ENCODE assay signal across 29 cellular contexts in the genomic region with DNA sequence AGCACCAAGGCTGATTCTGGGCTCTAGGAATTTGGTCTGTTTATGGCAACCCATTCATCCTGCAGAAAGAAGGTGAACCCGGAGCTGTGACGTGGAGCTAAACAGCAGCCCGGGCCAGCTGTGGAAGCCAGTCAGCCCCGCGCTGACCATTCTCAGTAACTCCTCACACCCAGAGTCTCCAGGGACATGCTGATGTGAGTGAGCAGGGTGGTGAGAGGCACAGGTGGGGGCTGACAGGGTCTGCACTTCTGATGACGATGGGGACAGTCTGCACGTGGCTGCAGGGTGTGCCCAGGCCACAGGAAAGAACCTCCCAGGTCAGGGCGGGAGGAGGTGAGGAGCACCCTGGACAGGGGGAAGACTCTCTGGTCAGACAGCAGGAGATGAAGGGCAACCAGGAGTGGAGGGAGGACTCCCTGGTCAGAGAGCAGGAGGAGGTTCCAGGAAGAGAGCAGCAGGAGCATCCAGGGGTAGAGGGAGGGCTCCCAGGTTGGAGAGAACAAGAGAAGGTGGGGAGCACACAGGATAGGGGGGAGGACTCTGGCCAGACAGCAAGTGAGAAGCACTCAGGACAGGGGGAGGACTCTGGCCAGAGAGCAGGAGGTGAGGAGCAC. TPM values are rescaled to one million over a fixed set of nuclear protein-coding genes. Genes with fewer than 3 reads are reported as not detected.
DNase-seq lines count a peak whose midpoint lies in the region; ATAC-seq and TF ChIP-seq lines count a peak whose summit lies in the region.
"Had no signal": no experiment of that assay in that cellular context is flagged by ENCODE, and none has a peak within 500 bp of the region (broad histone marks: within the 10 kb centered on the region; RNA-seq: fewer than 3 reads in every experiment).

No MANE protein-coding gene starts in this region.

- peaks cover 10% of the 10 kb centered on the region for H3K36me3 Mint-ChIP-seq in T-helper 2 cell treated with Interferon-gamma antibody and Interleukin-4, amounts not matched to agents 5 μg/mL and 100 μg/mL, for 36 hours (ENCODE audit: low read depth)
- peaks cover 68 to 77% of the 10 kb centered on the region in 2 donors for H3K36me3 Mint-ChIP-seq in stimulated activated naive B cell treated with anti-CD40 and anti-IgM and Interleukin-4, amounts not matched to agents 10 μg/mL and 1 μg/mL and 100 μg/mL, for 72 hours

- no peak for TF ChIP-seq POLR2A in sigmoid colon (IDR thresholded peaks at IDR 0.05)

- H3K36me3 ChIP-seq in left lung (peaks cover 0 to 100% of the 10 kb centered on the region in 2 donors), sigmoid colon (peaks cover 0 to 60% (median 10%) of the 10 kb centered on the region in 4 donors)
- H3K36me3 ChIP-seq: pancreas had no signal

- TF ChIP-seq CTCF in left lung (IDR thresholded peaks at IDR 0.05) (no peak), sigmoid colon (IDR thresholded peaks at IDR 0.05) (no peak)

- H3K27me3 Mint-ChIP-seq in T-helper 2 cell treated with Interferon-gamma antibody and Interleukin-4, amounts not matched to agents 5 μg/mL and 100 μg/mL, for 36 hours (ENCODE audit: low read depth) = no peaks in the 10 kb centered on the region
- H3K27me3 Mint-ChIP-seq in stimulated activated naive B cell treated with anti-CD40 and anti-IgM and Interleukin-4, amounts not matched to agents 10 μg/mL and 1 μg/mL and 100 μg/mL, for 72 hours = no peaks in the 10 kb centered on the region
- H3K27me3 Mint-ChIP-seq: naive thymus-derived CD8-positive, alpha-beta T cell had no signal

- 86 to 91% methylated on average over 8 of the region's 8 CpGs for WGBS in sigmoid colon, 2 donors

- H3K4me1 Mint-ChIP-seq in T-helper 2 cell treated with Interferon-gamma antibody and Interleukin-4, amounts not matched to agents 5 μg/mL and 100 μg/mL, for 36 hours (ENCODE audit: low read depth) = no peaks in the 10 kb centered on the region
- H3K4me1 Mint-ChIP-seq in stimulated activated naive B cell treated with anti-CD40 and anti-IgM and Interleukin-4, amounts not matched to agents 10 μg/mL and 1 μg/mL and 100 μg/mL, for 72 hours = peaks cover 24 to 44% of the 10 kb centered on the region in 2 donors

- H3K4me3 Mint-ChIP-seq in T-helper 2 cell treated with Interferon-gamma antibody and Interleukin-4, amounts not matched to agents 5 μg/mL and 100 μg/mL, for 36 hours = no peak overlapping the region
- H3K4me3 Mint-ChIP-seq in stimulated activated naive B cell treated with anti-CD40 and anti-IgM and Interleukin-4, amounts not matched to agents 10 μg/mL and 1 μg/mL and 100 μg/mL, for 72 hours = no peak overlapping the region
- H3K4me3 Mint-ChIP-seq: activated T-helper 1 cell treated with anti-CD3 and anti-CD28 coated beads, Interleukin-12 subunit alpha, Interleukin-12 subunit beta, Interleukin-2, Interleukin-4 antibody, amounts not matched to agents 30 ng/mL and 10 ng/mL and 1 ng/mL, durations not matched to agents 14 hours and 24 hours and 36 hours; naive thymus-derived CD8-positive, alpha-beta T cell had no signal

- H3K4me1 ChIP-seq in left lung (peaks cover 0 to 20% of the 10 kb centered on the region in 2 donors), sigmoid colon (no peaks in the 10 kb centered on the region)
- H3K4me1 ChIP-seq: pancreas, right atrium auricular region had no signal

- H3K9me3 Mint-ChIP-seq in T-helper 2 cell treated with Interferon-gamma antibody and Interleukin-4, amounts not matched to agents 5 μg/mL and 100 μg/mL, for 36 hours = no peaks in the 10 kb centered on the region
- no peaks in the 10 kb centered on the region for H3K9me3 Mint-ChIP-seq in stimulated activated naive B cell treated with anti-CD40 and anti-IgM and Interleukin-4, amounts not matched to agents 10 μg/mL and 1 μg/mL and 100 μg/mL, for 72 hours
- H3K9me3 Mint-ChIP-seq: activated T-helper 1 cell treated with anti-CD3 and anti-CD28 coated beads, Interleukin-12 subunit alpha, Interleukin-12 subunit beta, Interleukin-2, Interleukin-4 antibody, amounts not matched to agents 30 ng/mL and 10 ng/mL and 1 ng/mL, durations not matched to agents 14 hours and 24 hours and 36 hours; naive thymus-derived CD8-positive, alpha-beta T cell had no signal

- H3K4me3 ChIP-seq in left lung (no peak overlapping the region), sigmoid colon (no peak overlapping the region)
- H3K4me3 ChIP-seq: pancreas, right atrium auricular region, spleen had no signal

- H3K9me3 ChIP-seq in left lung (no peaks in the 10 kb centered on the region), sigmoid colon (no peaks in the 10 kb centered on the region)
- H3K9me3 ChIP-seq: pancreas, right atrium auricular region, spleen had no signal

- intact Hi-C loops in Right ventricle myocardium superior (cut with DNase I) (loop anchor here (10.0 kb wide), 1 partner anchor 173 kb away; no protein-coding TSS in a partner anchor), left cardiac atrium (cut with DNase I) (loop anchor here in 1 of 2 donors (10.0 kb wide), 1 partner anchor 173 kb away; no protein-coding TSS in a partner anchor), left lung (cut with DNase I) (no loop called here), sigmoid colon (cut with DNase I) (no loop called here)

- no peak for ATAC-seq in Right ventricle myocardium superior (ENCODE audit: poor library complexity)
- ATAC-seq in left cardiac atrium = no peak
- no peak for ATAC-seq in left lung
- ATAC-seq in stimulated activated naive B cell treated with anti-CD40 and anti-IgM and Interleukin-4, amounts not matched to agents 10 μg/mL and 1 μg/mL and 100 μg/mL, for 72 hours (replicated peaks) = no peak
- ATAC-seq: naive thymus-derived CD8-positive, alpha-beta T cell; PC-3 had no signal

- H3K27ac ChIP-seq in left lung (no peak overlapping the region), sigmoid colon (no peak overlapping the region)
- H3K27ac ChIP-seq: pancreas, right atrium auricular region had no signal

- H3K27ac Mint-ChIP-seq in T-helper 2 cell treated with Interferon-gamma antibody and Interleukin-4, amounts not matched to agents 5 μg/mL and 100 μg/mL, for 36 hours = peak overlapping the region; percentile 15
- peak overlapping the region; percentile 82 for H3K27ac Mint-ChIP-seq in stimulated activated naive B cell treated with anti-CD40 and anti-IgM and Interleukin-4, amounts not matched to agents 10 μg/mL and 1 μg/mL and 100 μg/mL, for 72 hours
- H3K27ac Mint-ChIP-seq: activated T-helper 1 cell treated with anti-CD3 and anti-CD28 coated beads, Interleukin-12 subunit alpha, Interleukin-12 subunit beta, Interleukin-2, Interleukin-4 antibody, amounts not matched to agents 30 ng/mL and 10 ng/mL and 1 ng/mL, durations not matched to agents 14 hours and 24 hours and 36 hours had no signal

- peak; percentile 14 for DNase-seq in Right ventricle myocardium superior
- no peak for DNase-seq in left cardiac atrium
- DNase-seq in T-helper 2 cell treated with Interferon-gamma antibody and Interleukin-4, amounts not matched to agents 5 μg/mL and 100 μg/mL, for 36 hours (ENCODE audit: low spot score) = no peak
- DNase-seq in left lung = peak; percentile 30 to 55
- no peak for DNase-seq in stimulated activated naive B cell treated with anti-CD40 and anti-IgM and Interleukin-4, amounts not matched to agents 10 μg/mL and 1 μg/mL and 100 μg/mL, for 72 hours
- DNase-seq in AG08396 (ENCODE audit: low spot score) = no peak
- DNase-seq in cerebellar nuclear complex (lab: John Stamatoyannopoulos, UW) = no peak
- DNase-seq in sigmoid colon = no peak
- DNase-seq: ACHN; C1 segment of cervical spinal cord; caudate nucleus; DND-41; midbrain; NCI-H1105; NCI-H187 treated with DMSO at 0.1 percent for 48 hours; NCI-H2171 treated with DMSO at 0.1 percent for 48 hours; NCI-H524 treated with DMSO at 0.1 percent for 48 hours; PC-3; SHP77 treated with DMSO at 0.1 percent for 48 hours; stimulated activated CD4-positive, alpha-beta T cell treated with anti-CD3 and anti-CD28 coated beads, Interleukin-2, amount 100 ng/mL, for 48 hours; T1000 had no signal

- H3K27me3 ChIP-seq in left lung = no peaks in the 10 kb centered on the region
- no peaks in the 10 kb centered on the region for H3K27me3 ChIP-seq in sigmoid colon
- H3K27me3 ChIP-seq: pancreas, right atrium auricular region, spleen had no signal

- TF ChIP-seq EP300 in sigmoid colon (IDR thresholded peaks at IDR 0.05) = no peak

RNA-seq across cellular contexts. Expression of a gene that starts 26.1 kb away (rescaled TPM):
- total RNA-seq in Right ventricle myocardium superior = not detected
- under 1 TPM in 1 of 2 donors, not detected in 1; 0.06 TPM for total RNA-seq in left cardiac atrium
- 1 to 10 TPM in 1 of 2 donors, under 1 TPM in 1; 0.10 to 4.3 TPM for total RNA-seq in left lung
- total RNA-seq in sigmoid colon = not detected
- polyA plus RNA-seq in sigmoid colon = under 1 TPM in 1 of 3 donors, not detected in 2; 0.06 TPM
- total RNA-seq: activated T-helper 1 cell treated with anti-CD3 and anti-CD28 coated beads, Interleukin-12 subunit alpha, Interleukin-12 subunit beta, Interleukin-2, Interleukin-4 antibody, amounts not matched to agents 30 ng/mL and 10 ng/mL and 1 ng/mL, durations not matched to agents 14 hours and 24 hours and 36 hours; lower leg skin; MCF 10A; pancreas; PC-3; urinary bladder had no signal
- polyA plus RNA-seq: pancreas had no signal

RNA-seq across cellular contexts. Expression of a gene that starts 52.4 kb away (rescaled TPM):
- total RNA-seq in Right ventricle myocardium superior (11.5 TPM), left cardiac atrium (10 to 100 TPM; 17.5 to 22.7 TPM), left lung (100 to 1,000 TPM; 458 to 751 TPM), sigmoid colon (10 to 100 TPM; 20.6 to 24.3 (median 22.3) TPM)
- 10 to 100 TPM in 1 of 3 donors, 1 to 10 TPM in 2; 4.2 to 35.1 (median 7.8) TPM for polyA plus RNA-seq in sigmoid colon

Comparison
In these comparisons a context has a peak if more than half of its experiments do, and no peak if none do; other contexts are left out.
1. DNase-seq: peak in Right ventricle myocardium superior (single experiment) and left lung (2 of 2); none in left cardiac atrium (single experiment), T-helper 2 cell treated with Interferon-gamma antibody and Interleukin-4, amounts not matched to agents 5 μg/mL and 100 μg/mL, for 36 hours (single experiment), stimulated activated naive B cell treated with anti-CD40 and anti-IgM and Interleukin-4, amounts not matched to agents 10 μg/mL and 1 μg/mL and 100 μg/mL, for 72 hours (single experiment), AG08396 (single experiment), cerebellar nuclear complex (0 of 2) and sigmoid colon (single experiment).
2. RNA of a gene that starts 52.4 kb away (total RNA-seq): 458 to 751 TPM in left lung; 17.5 to 22.7 TPM in left cardiac atrium, 20.6 to 24.3 TPM in sigmoid colon and 11.5 TPM in Right ventricle myocardium superior (single experiment); every median in the first group is over 10 times any median in the second.